1 cellular context compared by ENCODE assay signal in genomic region chr12:130714091-130714590, GRCh38.
TF ChIP-seq lines count a peak whose summit lies in the region.

No MANE protein-coding gene starts in this region.

TF ChIP-seq in GM12878, 131 proteins besides CTCF, POLR2A, EP300 and RAD21 (continued from another document):
- TF ChIP-seq EGR1 (IDR thresholded peaks at IDR 0.05; ENCODE audit: borderline replicate concordance in 1 of 2, low read depth in 2 of 2, low read length in 2 of 2) = 0 out of 3 replicates have a peak, but pooled peaks of 1 of the 2 experiments have one; percentile 37
- TF ChIP-seq NKRF (conservative IDR thresholded peaks at IDR 0.05) = 0 out of 2 replicates have a peak, but pooled peaks have one; percentile 26
- no peak for TF ChIP-seq MYC (IDR thresholded peaks at IDR 0.05; ENCODE audit: insufficient read depth, insufficient read length, insufficient replicate concordance, low read length, severe bottlenecking)
- TF ChIP-seq EED (IDR thresholded peaks at IDR 0.05; ENCODE audit: low read depth) = no peak
- TF ChIP-seq KAT2A (conservative IDR thresholded peaks at IDR 0.05; ENCODE audit: control insufficient read depth, low read depth, low read length) = no peak
- TF ChIP-seq IKZF2 (IDR thresholded peaks at IDR 0.05) = no peak
- 0 out of 2 replicates have a peak, but pooled peaks have one; percentile 25 for TF ChIP-seq MXI1 (IDR thresholded peaks at IDR 0.05; ENCODE audit: low read depth, low read length)
